ENCODE assay signal across 13 cellular contexts in genomic region chr4:70749313-70749712, GRCh38. TPM values are rescaled to one million over a fixed set of nuclear protein-coding genes. Genes with fewer than 3 reads are reported as not detected.
A peak's percentile ranks its signal among the peaks of the same experiment; 100 is the strongest.
DNase-seq lines count a peak whose midpoint lies in the region; ATAC-seq and TF ChIP-seq lines count a peak whose summit lies in the region.
"Had no signal": no experiment of that assay in that cellular context is flagged by ENCODE, and none has a peak within 500 bp of the region (broad histone marks: within the 10 kb centered on the region; RNA-seq: fewer than 3 reads in every experiment).

No MANE protein-coding gene starts in this region.

- no peaks in the 10 kb centered on the region for H3K36me3 ChIP-seq in KOPT-K1 (ENCODE audit: insufficient read depth, low read length)
- H3K36me3 ChIP-seq in H7 (replicated peaks; ENCODE audit: control insufficient read depth, insufficient read depth, low read length), result no peaks in the 10 kb centered on the region
- H3K36me3 ChIP-seq: gastrocnemius medialis had no signal

- TF ChIP-seq CTCF in GM20000 (IDR thresholded peaks at IDR 0.05; ENCODE audit: extremely low read depth, missing control alignments), result no peak

- no peaks in the 10 kb centered on the region for H3K27me3 ChIP-seq in H7 (ENCODE audit: control insufficient read depth, insufficient read depth, low read length)
- H3K27me3 ChIP-seq: gastrocnemius medialis had no signal

- no peaks in the 10 kb centered on the region for H3K9me3 ChIP-seq in KOPT-K1 (ENCODE audit: insufficient read depth, low read length, poor library complexity, severe bottlenecking)
- H3K9me3 ChIP-seq: gastrocnemius medialis had no signal

- DNase-seq in GM20000 (ENCODE audit: low spot score), result peak; percentile 22
- no peak for DNase-seq in cortex of kidney (lab: John Stamatoyannopoulos, UW)
- no peak for DNase-seq in H7
- no peak for DNase-seq in activated CD4-positive, alpha-beta T cell treated with anti-CD3 and anti-CD28 coated beads, Interleukin-2, amount 50 U/mL, for 4 hours
- no peak for DNase-seq in NCI-H345 treated with DMSO at 0.1 percent for 48 hours (lab: John Stamatoyannopoulos, UW; ENCODE audit: unreplicated experiment)
- DNase-seq: activated naive CD4-positive, alpha-beta T cell treated with anti-CD3 and anti-CD28 coated beads for 36 hours; CD8-positive, alpha-beta memory T cell; gastrocnemius medialis; mesendoderm; NCI-H2107 had no signal

- ATAC-seq in GM18519 (IDR thresholded peaks at IDR 0.05; ENCODE audit: low FRiP score, unreplicated experiment), result peak; percentile 83
- ATAC-seq in HG02970 (IDR thresholded peaks at IDR 0.05; ENCODE audit: low FRiP score, unreplicated experiment), result peak; percentile 63
- ATAC-seq: gastrocnemius medialis had no signal

- H3K4me3 ChIP-seq in H7 (ENCODE audit: insufficient read depth, low read depth, low read length), result no peak overlapping the region
- H3K4me3 ChIP-seq: gastrocnemius medialis had no signal

- peak overlapping the region; percentile 22 for H3K27ac ChIP-seq in KOPT-K1 (ENCODE audit: low read depth, low read length, poor library complexity, severe bottlenecking)
- H3K27ac ChIP-seq: gastrocnemius medialis had no signal

RNA-seq across cellular contexts. Expression of gene RUFY3, which starts 27.5 kb away (rescaled TPM):
- total RNA-seq in H7 (2014; rRNA removed; shearing (Covaris generic)), result 32.7 and 38.4 TPM in 2 replicates
